In genomic region chr7:2922271-2922691, GRCh38 we compare ENCODE assay signal across 21 cellular contexts.
"Had no signal": no experiment of that assay in that cellular context is flagged by ENCODE, and none has a peak within 500 bp of the region (broad histone marks: within the 10 kb centered on the region; RNA-seq: fewer than 3 reads in every experiment).

No MANE protein-coding gene starts in this region.

- H3K27me3 ChIP-seq: colonic mucosa, pancreas, testis had no signal

- H3K9me3 ChIP-seq: colonic mucosa, mucosa of descending colon, pancreas, testis had no signal

- H3K4me3 ChIP-seq: colonic mucosa, mucosa of descending colon, pancreas, testis, tibial nerve had no signal

- H3K27me3 Mint-ChIP-seq: naive thymus-derived CD8-positive, alpha-beta T cell; progenitor cell of endocrine pancreas; stimulated activated naive CD8-positive, alpha-beta T cell treated with anti-CD3 and anti-CD28 coated beads, Interleukin-15, Interleukin-2, amounts not matched to agents 100 ng/mL and 50 ng/mL, for 24 hours had no signal

- H3K4me1 Mint-ChIP-seq: endodermal cell had no signal

- H3K4me1 ChIP-seq: colonic mucosa, pancreas had no signal

- FAIRE-seq: endothelial cell of umbilical vein, islet of Langerhans, pancreas, small intestine had no signal

- H3K9me3 Mint-ChIP-seq: endodermal cell had no signal

- H3K27ac ChIP-seq: colonic mucosa, pancreas, testis, tibial nerve had no signal

- H3K36me3 ChIP-seq: colonic mucosa, pancreas, tibial nerve had no signal

- DNase-seq: colonic mucosa; dermis blood vessel endothelial cell; erythroblast; foreskin melanocyte; hippocampal formation; mammary epithelial cell; mucosa of descending colon; naive thymus-derived CD8-positive, alpha-beta T cell; nucleus accumbens; right cardiac atrium; small intestine; stimulated activated CD4-positive, alpha-beta T cell treated with anti-CD3 and anti-CD28 coated beads, Interleukin-2, amount 100 ng/mL, for 48 hours had no signal

- ATAC-seq: left lobe of liver; mucosa of descending colon; naive thymus-derived CD8-positive, alpha-beta T cell; pancreas; right cardiac atrium had no signal

- H3K4me3 Mint-ChIP-seq: endodermal cell; naive thymus-derived CD8-positive, alpha-beta T cell; stimulated activated naive CD8-positive, alpha-beta T cell treated with anti-CD3 and anti-CD28 coated beads, Interleukin-15, Interleukin-2, amounts not matched to agents 100 ng/mL and 50 ng/mL, for 24 hours had no signal

- H3K27ac Mint-ChIP-seq: stimulated activated naive CD8-positive, alpha-beta T cell treated with anti-CD3 and anti-CD28 coated beads, Interleukin-15, Interleukin-2, amounts not matched to agents 100 ng/mL and 50 ng/mL, for 24 hours had no signal
